ENCODE assay signal across 10 cellular contexts in the genomic region with DNA sequence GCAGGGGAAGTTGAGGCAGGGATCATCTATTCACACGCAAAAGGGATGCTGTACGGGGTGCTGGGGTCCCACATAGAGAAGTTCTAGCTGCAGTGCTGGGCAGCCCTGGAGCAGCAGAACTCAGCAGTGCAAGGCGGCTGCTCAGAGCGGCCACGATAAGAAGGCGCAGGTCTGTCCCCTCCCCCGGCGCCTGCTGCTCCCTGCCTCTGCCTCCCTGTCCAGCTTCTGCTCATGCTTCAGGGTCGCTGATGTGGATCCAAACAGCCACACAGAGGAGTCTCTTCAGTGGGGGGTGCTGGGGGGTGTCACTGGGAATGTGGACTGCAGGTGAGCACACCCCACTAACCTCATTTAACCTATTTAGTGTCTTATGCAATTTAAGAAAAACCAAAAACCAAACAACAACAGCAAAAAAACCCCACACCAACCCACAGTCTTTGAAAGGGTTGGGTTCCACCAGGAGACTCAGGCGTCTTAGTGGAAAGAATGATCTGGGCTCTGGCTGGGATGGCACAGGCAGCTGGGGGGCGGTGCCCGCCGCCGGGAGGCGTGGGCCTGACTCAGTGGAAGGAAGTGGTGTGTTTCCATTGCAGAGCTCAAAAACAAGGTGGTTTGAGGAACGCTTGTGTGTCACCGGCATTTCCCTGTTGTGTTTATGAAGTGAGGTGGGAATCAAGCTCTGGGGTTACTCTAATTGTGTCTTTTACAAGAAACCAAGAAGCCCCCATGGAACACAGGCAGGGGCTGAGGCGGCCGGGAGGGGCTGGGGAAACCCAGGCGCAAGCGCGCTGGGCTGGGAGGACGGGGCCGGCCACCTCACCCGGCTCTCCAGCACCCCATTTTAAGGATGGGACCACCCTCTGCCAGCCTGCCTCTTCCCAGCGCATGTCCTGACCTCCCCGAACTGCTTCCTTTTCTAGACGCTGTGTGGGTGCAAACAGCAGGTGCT. TPM values are rescaled to one million over a fixed set of nuclear protein-coding genes. Genes with fewer than 3 reads are reported as not detected.
DNase-seq lines count a peak whose midpoint lies in the region; ATAC-seq lines count a peak whose summit lies in the region.
"Had no signal": no experiment of that assay in that cellular context is flagged by ENCODE, and none has a peak within 500 bp of the region (broad histone marks: within the 10 kb centered on the region; RNA-seq: fewer than 3 reads in every experiment).

No MANE protein-coding gene starts in this region.

- H4K12ac ChIP-seq in trophoblast cell (ENCODE audit: low read depth, low read length), result no peak overlapping the region

- ATAC-seq in HG03039 (IDR thresholded peaks at IDR 0.05; ENCODE audit: unreplicated experiment), result no peak

- H3K23ac ChIP-seq in trophoblast cell (ENCODE audit: low read length), result no peak overlapping the region

- no peak overlapping the region for H3K14ac ChIP-seq in trophoblast cell (ENCODE audit: low read length)

- H3K4me2 ChIP-seq in trophoblast cell (ENCODE audit: low read length), result no peak overlapping the region

- H2BK12ac ChIP-seq in trophoblast cell (ENCODE audit: low read length), result no peak overlapping the region

- no peaks in the 10 kb centered on the region for H3K27me3 ChIP-seq in trophoblast cell (ENCODE audit: insufficient read depth, low read length)
- H3K27me3 ChIP-seq: right atrium auricular region had no signal

- H3K4ac ChIP-seq in trophoblast cell (ENCODE audit: low read depth, low read length), result no peak overlapping the region

- no peak overlapping the region for H4K8ac ChIP-seq in trophoblast cell (ENCODE audit: low read depth, low read length)

- H2BK5ac ChIP-seq in trophoblast cell (ENCODE audit: low read depth, low read length, poor library complexity), result no peak overlapping the region

- no peaks in the 10 kb centered on the region for H3K79me1 ChIP-seq in trophoblast cell (ENCODE audit: low read length)

- H3K18ac ChIP-seq in trophoblast cell (ENCODE audit: low read length), result no peak overlapping the region

- no peak overlapping the region for H3K27ac ChIP-seq in trophoblast cell (ENCODE audit: low read depth, low read length)
- H3K27ac ChIP-seq: right atrium auricular region had no signal

- peaks cover 19% of the 10 kb centered on the region for H3K9me3 ChIP-seq in trophoblast cell (ENCODE audit: insufficient read depth, low read depth, low read length)
- H3K9me3 ChIP-seq: right atrium auricular region had no signal

- H2BK120ac ChIP-seq in trophoblast cell (ENCODE audit: insufficient read depth, low read length, poor library complexity), result no peak overlapping the region

- DNase-seq in CD1c-positive myeloid dendritic cell (ENCODE audit: extremely low spot score), result peak; percentile 29
- DNase-seq in activated CD4-positive, CD25-positive, alpha-beta regulatory T cell treated with anti-CD3 and anti-CD28 coated beads, Interleukin-2, amount 50 U/mL, for 72 hours, result peak; percentile 82
- peak; percentile 96 for DNase-seq in activated naive CD4-positive, alpha-beta T cell treated with anti-CD3 and anti-CD28 coated beads, Interleukin-2, amount 50 U/mL, for 16 hours
- DNase-seq in stimulated activated CD4-positive, alpha-beta T cell treated with anti-CD3 and anti-CD28 coated beads, Interleukin-1b, Interleukin-23, amount 100 ng/mL, for 48 hours, result peak; percentile 95
- DNase-seq in trophoblast cell, result no peak
- DNase-seq in HT-29 (ENCODE audit: low spot score), result no peak
- DNase-seq in DMS153 treated with DMSO at 0.1 percent for 48 hours (lab: John Stamatoyannopoulos, UW; ENCODE audit: unreplicated experiment), result no peak
- DNase-seq: NCI-H524 treated with DMSO at 0.1 percent for 48 hours had no signal

- H3K4me1 ChIP-seq in trophoblast cell (ENCODE audit: control insufficient read depth in 1 of 2, insufficient read depth in 2 of 2, low read length in 2 of 2), result no peaks in the 10 kb centered on the region
- H3K4me1 ChIP-seq: right atrium auricular region had no signal

- no peak overlapping the region for H3K4me3 ChIP-seq in trophoblast cell (ENCODE audit: low read depth, low read length)
- H3K4me3 ChIP-seq: right atrium auricular region had no signal

- no peak overlapping the region for H4K91ac ChIP-seq in trophoblast cell (ENCODE audit: low read depth, low read length)

- no peak overlapping the region for H2AK5ac ChIP-seq in trophoblast cell (ENCODE audit: low read length)

- no CpG with 5 or more reads among the region's 28 CpGs for WGBS in trophoblast cell (ENCODE audit: extremely low coverage, insufficient coverage, insufficient read length)

- H3K9ac ChIP-seq in trophoblast cell (ENCODE audit: low read length), result no peak overlapping the region

- no peaks in the 10 kb centered on the region for H3K79me2 ChIP-seq in trophoblast cell (ENCODE audit: control insufficient read depth, insufficient read depth, low read length, poor library complexity)

- H3K36me3 ChIP-seq in trophoblast cell (ENCODE audit: control insufficient read depth in 1 of 2, insufficient read depth in 2 of 2, low read length in 2 of 2), result no peaks in the 10 kb centered on the region
- H3K36me3 ChIP-seq: right atrium auricular region had no signal

- H2AFZ ChIP-seq in trophoblast cell (ENCODE audit: insufficient read depth, low read length, poor library complexity), result no peak overlapping the region

RNA-seq across cellular contexts. Expression of gene IRF4, which starts 55.1 kb away (rescaled TPM):
- polyA plus RNA-seq in trophoblast cell (2013), result 0.44 and 0.53 TPM in 2 replicates
- total RNA-seq in HT-29 (2014; rRNA removed; shearing (Covaris generic)), result not detected in 2 replicates

Comparison
In these comparisons a context has a peak if more than half of its experiments do, and no peak if none do; other contexts are left out.
1. DNase-seq: peak in CD1c-positive myeloid dendritic cell (single experiment), activated CD4-positive, CD25-positive, alpha-beta regulatory T cell treated with anti-CD3 and anti-CD28 coated beads, Interleukin-2, amount 50 U/mL, for 72 hours (single experiment), activated naive CD4-positive, alpha-beta T cell treated with anti-CD3 and anti-CD28 coated beads, Interleukin-2, amount 50 U/mL, for 16 hours (single experiment) and stimulated activated CD4-positive, alpha-beta T cell treated with anti-CD3 and anti-CD28 coated beads, Interleukin-1b, Interleukin-23, amount 100 ng/mL, for 48 hours (single experiment); none in trophoblast cell (0 of 2), HT-29 (single experiment) and DMS153 treated with DMSO at 0.1 percent for 48 hours (single experiment).